In the genomic region with DNA sequence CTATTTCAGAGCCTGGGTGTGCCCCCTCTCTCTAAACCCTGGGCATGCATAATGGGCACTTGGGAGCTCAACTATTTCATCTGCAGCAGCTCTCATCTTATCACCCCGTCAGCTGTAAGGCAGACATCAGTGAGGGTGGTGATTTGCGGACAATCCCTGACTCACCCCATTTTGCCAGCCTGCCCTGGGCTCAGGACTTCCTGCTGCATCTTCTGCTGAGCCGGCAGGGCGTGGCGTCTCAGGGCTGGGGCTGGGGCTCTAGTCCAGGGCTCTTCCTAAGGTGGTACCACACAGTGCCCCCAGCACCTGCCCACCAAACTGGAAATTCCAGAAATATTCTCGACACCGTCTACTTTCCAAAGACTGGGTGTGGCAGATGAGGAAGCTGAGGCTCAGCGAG, we compare ENCODE assay signal across 9 cellular contexts. TPM values are rescaled to one million over a fixed set of nuclear protein-coding genes. Genes with fewer than 3 reads are reported as not detected.
A peak's percentile ranks its signal among the peaks of the same experiment; 100 is the strongest.
DNase-seq lines count a peak whose midpoint lies in the region; ATAC-seq and TF ChIP-seq lines count a peak whose summit lies in the region.
"Had no signal": no experiment of that assay in that cellular context is flagged by ENCODE, and none has a peak within 500 bp of the region (broad histone marks: within the 10 kb centered on the region; RNA-seq: fewer than 3 reads in every experiment).

No MANE protein-coding gene starts in this region.

- H3K4me1 ChIP-seq in heart right ventricle: peaks cover 7 to 90% (median 19%) of the 10 kb centered on the region in 9 donors
- no peaks in the 10 kb centered on the region for H3K4me1 ChIP-seq in aorta (ENCODE audit: control insufficient read depth in 1 of 2, insufficient read depth in 2 of 2, low read length in 2 of 2)

- peak overlapping the region in 1 of 10 donors; percentile 62 for H3K4me3 ChIP-seq in heart right ventricle
- H3K4me3 ChIP-seq in aorta (ENCODE audit: low read length in 2 of 2): no peak overlapping the region

- intact Hi-C loops in Right ventricle myocardium inferior (cut with DNase I): no loop called here
- intact Hi-C loops in heart right ventricle (cut with DNase I): no loop called here
- intact Hi-C loops in aorta (cut with DNase I): loop anchor here in 1 of 2 donors (2.0 kb wide), 1 partner anchor 21 kb away; no protein-coding TSS in a partner anchor

- no peak for TF ChIP-seq CTCF in heart right ventricle (IDR thresholded peaks at IDR 0.05)

- no peaks in the 10 kb centered on the region for H3K27me3 ChIP-seq in heart right ventricle
- H3K27me3 ChIP-seq in aorta (ENCODE audit: control insufficient read depth in 1 of 2, insufficient read depth in 2 of 2, low read length in 1 of 2): no peaks in the 10 kb centered on the region

- H3K36me3 ChIP-seq in heart right ventricle (no peaks in the 10 kb centered on the region), aorta (ENCODE audit: control insufficient read depth in 1 of 2, insufficient read depth in 2 of 2, low read length in 1 of 2) (no peaks in the 10 kb centered on the region)

- WGBS in heart right ventricle, 2 donors: 89 to 91% methylated on average over 8 of the region's 8 CpGs
- WGBS in aorta, 2 donors: 92 to 99% methylated on average over 8 of the region's 8 CpGs

- ATAC-seq in Right ventricle myocardium inferior (no peak), heart right ventricle (no peak), left lobe of liver (no peak), aorta (ENCODE audit: low FRiP score) (no peak), GM21390 (IDR thresholded peaks at IDR 0.05; ENCODE audit: unreplicated experiment) (no peak)

- peak overlapping the region in 2 of 10 donors; percentile 64 to 93 for H3K27ac ChIP-seq in heart right ventricle
- H3K27ac ChIP-seq in aorta (ENCODE audit: low read depth in 1 of 2, low read length in 2 of 2): no peak overlapping the region

- DNase-seq in Right ventricle myocardium inferior (ENCODE audit: missing footprints) (peak; percentile 92), heart right ventricle (no peak), activated T-helper 1 cell treated with Interleukin-2 at 50 U/mL for 16 hours (ENCODE audit: low read depth) (peak; percentile 56), left lobe of liver (ENCODE audit: low spot score) (peak; percentile 47), aorta (peak; percentile 73 to 79), OCI-M1 (lab: John Stamatoyannopoulos, UW) (no peak), AG08395 (ENCODE audit: low spot score) (no peak)

- H3K9me3 ChIP-seq in heart right ventricle: no peaks in the 10 kb centered on the region
- no peaks in the 10 kb centered on the region for H3K9me3 ChIP-seq in aorta (ENCODE audit: control insufficient read depth, low read length)

RNA-seq across cellular contexts. Expression of a gene that starts 0.9 kb away (rescaled TPM):
- 4.5 TPM for total RNA-seq in Right ventricle myocardium inferior
- total RNA-seq in heart right ventricle: 10 to 100 TPM in 1 of 10 donors, 1 to 10 TPM in 8, not detected in 1; 1.3 to 10.4 (median 2.9) TPM
- polyA plus RNA-seq in heart right ventricle: 1 to 10 TPM; 2.4 to 7.8 TPM
- 1.5 TPM for total RNA-seq in left lobe of liver
- total RNA-seq in aorta: 10 to 100 TPM; 14.1 to 42.9 TPM
- 10 to 100 TPM; 16.5 to 30.4 TPM for polyA plus RNA-seq in aorta
- total RNA-seq: A673 had no signal

Comparison
In these comparisons a context has a peak if more than half of its experiments do, and no peak if none do; other contexts are left out.
1. DNase-seq: peak in Right ventricle myocardium inferior (single experiment), activated T-helper 1 cell treated with Interleukin-2 at 50 U/mL for 16 hours (single experiment), left lobe of liver (single experiment) and aorta (2 of 2); none in heart right ventricle (0 of 2), OCI-M1 (single experiment) and AG08395 (single experiment).